ENCODE assay signal across 20 cellular contexts in the genomic region with DNA sequence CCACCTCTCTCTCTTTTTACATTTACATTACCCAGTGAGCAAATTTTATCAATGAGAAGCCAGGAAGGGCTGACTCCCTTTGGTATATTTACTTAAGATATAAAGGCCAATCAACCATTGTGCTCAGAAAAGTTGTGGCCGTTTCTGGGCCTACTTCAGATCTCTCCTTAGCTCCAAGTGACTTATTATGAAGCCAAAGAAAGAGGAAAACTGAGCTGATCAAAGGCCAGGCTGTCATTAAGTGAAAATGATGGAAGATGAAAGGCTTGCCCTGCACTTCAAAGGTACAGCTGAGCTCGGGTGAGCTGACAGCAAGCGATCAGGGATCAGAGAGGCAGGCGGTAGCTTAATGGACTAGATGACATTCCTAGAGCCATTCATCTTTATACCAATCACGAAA. TPM values are rescaled to one million over a fixed set of nuclear protein-coding genes. Genes with fewer than 3 reads are reported as not detected.
DNase-seq lines count a peak whose midpoint lies in the region; ATAC-seq and TF ChIP-seq lines count a peak whose summit lies in the region.
"Had no signal": no experiment of that assay in that cellular context is flagged by ENCODE, and none has a peak within 500 bp of the region (broad histone marks: within the 10 kb centered on the region; RNA-seq: fewer than 3 reads in every experiment).

No MANE protein-coding gene starts in this region.

- no peaks in the 10 kb centered on the region for H3K27me3 ChIP-seq in mucosa of rectum (ENCODE audit: control insufficient read depth in 2 of 2, insufficient read depth in 2 of 2, low read length in 2 of 2)
- H3K27me3 ChIP-seq in upper lobe of left lung = no peaks in the 10 kb centered on the region
- H3K27me3 ChIP-seq: ascending aorta had no signal

- ATAC-seq in natural killer cell = no peak
- no peak for ATAC-seq in natural killer cell treated with Interleukin-12 subunit alpha and Interleukin-12 subunit beta and Interleukin-15 and Interleukin-18, amount 100 ng/mL, for 72 hours
- no peak for ATAC-seq in upper lobe of left lung (ENCODE audit: low FRiP score in 2 of 2)
- ATAC-seq in GM21619 (IDR thresholded peaks at IDR 0.05; ENCODE audit: unreplicated experiment) = no peak
- ATAC-seq: CD8-positive, alpha-beta T cell had no signal

- TF ChIP-seq CTCF in natural killer cell (IDR thresholded peaks at IDR 0.05) = no peak
- no peak for TF ChIP-seq CTCF in brain (conservative IDR thresholded peaks at IDR 0.05)
- no peak for TF ChIP-seq CTCF in upper lobe of left lung (IDR thresholded peaks at IDR 0.05)

- H3K9me3 Mint-ChIP-seq in natural killer cell (no peaks in the 10 kb centered on the region), brain (peaks cover 0 to 5% (median 2%) of the 10 kb centered on the region in 5 experiments)
- no peaks in the 10 kb centered on the region for H3K9me3 Mint-ChIP-seq in natural killer cell treated with Interleukin-12 subunit alpha and Interleukin-12 subunit beta and Interleukin-15 and Interleukin-18, amount 100 ng/mL, for 72 hours
- H3K9me3 Mint-ChIP-seq: CD8-positive, alpha-beta T cell; memory B cell had no signal

- TF ChIP-seq POLR2A in upper lobe of left lung (IDR thresholded peaks at IDR 0.05) = no peak

- H3K9ac ChIP-seq in mucosa of rectum (ENCODE audit: low read depth in 1 of 2, low read length in 2 of 2) = no peak overlapping the region

- H3K27me3 Mint-ChIP-seq in natural killer cell (ENCODE audit: low read depth in 2 of 2) (no peaks in the 10 kb centered on the region), brain (no peaks in the 10 kb centered on the region)
- no peaks in the 10 kb centered on the region for H3K27me3 Mint-ChIP-seq in natural killer cell treated with Interleukin-12 subunit alpha and Interleukin-12 subunit beta and Interleukin-15 and Interleukin-18, amount 100 ng/mL, for 72 hours
- H3K27me3 Mint-ChIP-seq: memory B cell had no signal

- H3K4me1 Mint-ChIP-seq in natural killer cell = peaks cover 87 to 91% of the 10 kb centered on the region in 2 donors
- peaks cover 54 to 58% of the 10 kb centered on the region in 2 donors for H3K4me1 Mint-ChIP-seq in natural killer cell treated with Interleukin-12 subunit alpha and Interleukin-12 subunit beta and Interleukin-15 and Interleukin-18, amount 100 ng/mL, for 72 hours (ENCODE audit: low read depth in 2 of 2)
- peaks cover 92% of the 10 kb centered on the region for H3K4me1 Mint-ChIP-seq in brain

- 42% methylated on average over 5 of the region's 5 CpGs for WGBS in upper lobe of left lung, 2 donors

- no peak overlapping the region for H3K4me3 Mint-ChIP-seq in natural killer cell
- no peak overlapping the region for H3K4me3 Mint-ChIP-seq in natural killer cell treated with Interleukin-12 subunit alpha and Interleukin-12 subunit beta and Interleukin-15 and Interleukin-18, amount 100 ng/mL, for 72 hours
- H3K4me3 Mint-ChIP-seq in brain = peak overlapping the region; percentile 14 to 52 (median 32)
- H3K4me3 Mint-ChIP-seq: CD8-positive, alpha-beta T cell; memory B cell; T-helper 1 cell treated with Interleukin-12 subunit alpha and Interleukin-12 subunit beta and Interleukin-4 antibody, amounts not matched to agents 30 μg/mL and 1 μg/mL, for 36 hours had no signal

- H3K4me1 ChIP-seq in mucosa of rectum (ENCODE audit: control insufficient read depth in 2 of 2, insufficient read depth in 2 of 2, low read length in 2 of 2) (peaks cover 17 to 26% of the 10 kb centered on the region in 2 donors), upper lobe of left lung (peaks cover 24 to 58% (median 38%) of the 10 kb centered on the region in 4 donors)

- no peak overlapping the region for H3K4me3 ChIP-seq in mucosa of rectum (ENCODE audit: low read length in 2 of 2)
- no peak overlapping the region for H3K4me3 ChIP-seq in upper lobe of left lung
- H3K4me3 ChIP-seq: ascending aorta had no signal

- DNase-seq in natural killer cell = no peak
- DNase-seq in natural killer cell treated with Interleukin-12 subunit alpha and Interleukin-12 subunit beta and Interleukin-15 and Interleukin-18, amount 100 ng/mL, for 72 hours (ENCODE audit: low spot score) = no peak
- DNase-seq in upper lobe of left lung = no peak
- DNase-seq in 8988T = no peak
- DNase-seq in stimulated activated CD4-positive, alpha-beta T cell treated with anti-CD3 and anti-CD28 coated beads, Interleukin-12 subunit alpha, Interleukin-12 subunit beta, amount 100 ng/mL, for 4 hours = no peak
- DNase-seq: activated CD4-positive, alpha-beta T cell treated with anti-CD3 and anti-CD28 coated beads, Interleukin-2, amount 50 U/mL, for 48 hours; activated T-cell treated with anti-CD3 and anti-CD28 coated beads for 4 hours; CD8-positive, alpha-beta T cell; DMS53; MV-4-11; NCI-H2029 treated with DMSO at 0.1 percent for 48 hours; NCI-H526 treated with DMSO at 0.1 percent for 48 hours; stimulated activated CD4-positive, alpha-beta T cell treated with anti-CD3 and anti-CD28 coated beads, Interleukin-15, amount 100 ng/mL, for 24 hours had no signal

- no peak for TF ChIP-seq EP300 in upper lobe of left lung (IDR thresholded peaks at IDR 0.05)

- H3K9me3 ChIP-seq in mucosa of rectum (ENCODE audit: control insufficient read depth in 2 of 2, low read length in 2 of 2) = no peaks in the 10 kb centered on the region
- H3K9me3 ChIP-seq in upper lobe of left lung = no peaks in the 10 kb centered on the region
- H3K9me3 ChIP-seq: ascending aorta had no signal

- H3K27ac Mint-ChIP-seq in natural killer cell (peak overlapping the region; percentile 47 to 70), brain (peak overlapping the region; percentile 5 to 86 (median 47))
- H3K27ac Mint-ChIP-seq in natural killer cell treated with Interleukin-12 subunit alpha and Interleukin-12 subunit beta and Interleukin-15 and Interleukin-18, amount 100 ng/mL, for 72 hours = no peak overlapping the region
- H3K27ac Mint-ChIP-seq: CD8-positive, alpha-beta T cell; memory B cell; T-helper 1 cell treated with Interleukin-12 subunit alpha and Interleukin-12 subunit beta and Interleukin-4 antibody, amounts not matched to agents 30 μg/mL and 1 μg/mL, for 36 hours had no signal

- peak overlapping the region; percentile 27 to 51 for H3K27ac ChIP-seq in mucosa of rectum (ENCODE audit: low read depth in 2 of 2, low read length in 2 of 2)
- peak overlapping the region in 3 of 4 donors; percentile 4 to 37 (median 7) for H3K27ac ChIP-seq in upper lobe of left lung
- H3K27ac ChIP-seq: ascending aorta, VCaP had no signal

- H3K36me3 ChIP-seq in mucosa of rectum (ENCODE audit: control insufficient read depth in 2 of 2, insufficient read depth in 2 of 2, low read length in 2 of 2) (no peaks in the 10 kb centered on the region), upper lobe of left lung (no peaks in the 10 kb centered on the region)
- H3K36me3 ChIP-seq: ascending aorta had no signal

- no peaks in the 10 kb centered on the region for H3K36me3 Mint-ChIP-seq in natural killer cell
- peaks cover 2% of the 10 kb centered on the region for H3K36me3 Mint-ChIP-seq in natural killer cell treated with Interleukin-12 subunit alpha and Interleukin-12 subunit beta and Interleukin-15 and Interleukin-18, amount 100 ng/mL, for 72 hours
- peaks cover 15% of the 10 kb centered on the region for H3K36me3 Mint-ChIP-seq in brain
- H3K36me3 Mint-ChIP-seq: memory B cell had no signal

- intact Hi-C loops in natural killer cell (cut with micrococcal nuclease) = no loop called here

RNA-seq across cellular contexts. Expression of a gene that starts 24.8 kb away (rescaled TPM):
- total RNA-seq in natural killer cell = 10 to 100 TPM; 29.5 to 42.8 (median 34.6) TPM
- 10 to 100 TPM; 50.4 to 52.9 TPM for total RNA-seq in natural killer cell treated with Interleukin-12 subunit alpha and Interleukin-12 subunit beta and Interleukin-15 and Interleukin-18, amount 100 ng/mL, for 72 hours
- 32.4 TPM for polyA plus RNA-seq in brain (ENCODE audit: insufficient read depth, low read depth, low replicate concordance)
- 10 to 100 TPM; 46.5 to 93.6 (median 60.1) TPM for total RNA-seq in upper lobe of left lung

Comparison
In these comparisons a context has a peak if more than half of its experiments do, and no peak if none do; other contexts are left out.
1. H3K27ac Mint-ChIP-seq: peak in natural killer cell (2 of 2) and brain (5 of 5); none in natural killer cell treated with Interleukin-12 subunit alpha and Interleukin-12 subunit beta and Interleukin-15 and Interleukin-18, amount 100 ng/mL, for 72 hours (0 of 2).
2. H3K4me3 Mint-ChIP-seq: peak in brain (5 of 5); none in natural killer cell (single experiment) and natural killer cell treated with Interleukin-12 subunit alpha and Interleukin-12 subunit beta and Interleukin-15 and Interleukin-18, amount 100 ng/mL, for 72 hours (single experiment).